In the genomic region with DNA sequence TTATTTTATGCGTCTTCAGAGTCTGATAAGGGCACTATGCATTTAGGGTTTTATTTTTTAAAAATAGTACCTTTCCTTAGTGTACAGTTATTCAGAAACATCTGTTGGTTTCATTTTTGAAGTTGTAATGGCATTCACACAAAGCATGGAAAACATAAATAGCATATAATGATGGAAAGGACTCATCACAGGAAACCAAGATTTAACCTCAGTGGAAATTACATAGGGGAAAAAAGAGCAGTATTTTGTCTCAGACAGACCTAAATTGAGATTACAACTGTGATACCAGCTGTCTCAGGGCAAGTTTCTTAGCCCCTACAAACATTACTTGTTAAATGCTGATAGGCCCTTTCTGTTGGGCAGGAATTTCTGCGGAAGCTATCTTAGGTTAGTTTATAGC, we compare ENCODE assay signal across 17 cellular contexts. TPM values are rescaled to one million over a fixed set of nuclear protein-coding genes. Genes with fewer than 3 reads are reported as not detected.
DNase-seq lines count a peak whose midpoint lies in the region; ATAC-seq lines count a peak whose summit lies in the region.
"Had no signal": no experiment of that assay in that cellular context is flagged by ENCODE, and none has a peak within 500 bp of the region (broad histone marks: within the 10 kb centered on the region; RNA-seq: fewer than 3 reads in every experiment).

No MANE protein-coding gene starts in this region.

- H3K4me1 Mint-ChIP-seq in activated CD4-positive, alpha-beta T cell treated with anti-CD3 and anti-CD28 coated beads for 36 hours: peaks cover 31% of the 10 kb centered on the region
- H3K4me1 Mint-ChIP-seq in activated naive CD8-positive, alpha-beta T cell (ENCODE audit: low read depth): peaks cover 21% of the 10 kb centered on the region
- H3K4me1 Mint-ChIP-seq in naive thymus-derived CD4-positive, alpha-beta T cell: peaks cover 0 to 16% (median 7%) of the 10 kb centered on the region in 7 donors
- H3K4me1 Mint-ChIP-seq: central memory CD8-positive, alpha-beta T cell had no signal

- H3K4me3 ChIP-seq in naive thymus-derived CD4-positive, alpha-beta T cell (ENCODE audit: low read length): no peak overlapping the region
- no peak overlapping the region for H3K4me3 ChIP-seq in H7 (ENCODE audit: insufficient read depth, low read depth, low read length)
- H3K4me3 ChIP-seq: gastrocnemius medialis, MG63 had no signal

- no peaks in the 10 kb centered on the region for H3K9me3 ChIP-seq in naive thymus-derived CD4-positive, alpha-beta T cell (ENCODE audit: control insufficient read depth in 2 of 3, low read length in 3 of 3)
- H3K9me3 ChIP-seq: Caco-2, gastrocnemius medialis, MG63, neutrophil had no signal

- no peak overlapping the region for H3K27ac ChIP-seq in naive thymus-derived CD4-positive, alpha-beta T cell (ENCODE audit: low read depth, low read length)
- H3K27ac ChIP-seq: gastrocnemius medialis, neutrophil had no signal

- H3K4me1 ChIP-seq in naive thymus-derived CD4-positive, alpha-beta T cell (ENCODE audit: control insufficient read depth in 2 of 2, insufficient read depth in 2 of 2, low read length in 2 of 2): no peaks in the 10 kb centered on the region
- H3K4me1 ChIP-seq: gastrocnemius medialis had no signal

- no peaks in the 10 kb centered on the region for H3K36me3 ChIP-seq in naive thymus-derived CD4-positive, alpha-beta T cell (ENCODE audit: control insufficient read depth in 2 of 3, insufficient read depth in 3 of 3, low read length in 3 of 3)
- no peaks in the 10 kb centered on the region for H3K36me3 ChIP-seq in H7 (replicated peaks; ENCODE audit: control insufficient read depth, insufficient read depth, low read length)
- H3K36me3 ChIP-seq: gastrocnemius medialis, MG63, neutrophil had no signal

- CTCF ChIA-PET in activated CD4-positive, alpha-beta T cell treated with anti-CD3 and anti-CD28 coated beads for 36 hours (lab: Charles Lee): no interaction called here
- CTCF ChIA-PET in naive thymus-derived CD4-positive, alpha-beta T cell (lab: Charles Lee): no interaction called here

- peak overlapping the region; percentile 15 for H3K4me3 Mint-ChIP-seq in activated CD4-positive, alpha-beta T cell treated with anti-CD3 and anti-CD28 coated beads for 36 hours
- H3K4me3 Mint-ChIP-seq in activated naive CD8-positive, alpha-beta T cell: peak overlapping the region; percentile 60
- H3K4me3 Mint-ChIP-seq in naive thymus-derived CD4-positive, alpha-beta T cell: no peak overlapping the region
- H3K4me3 Mint-ChIP-seq: central memory CD8-positive, alpha-beta T cell had no signal

- H3K36me3 Mint-ChIP-seq in activated CD4-positive, alpha-beta T cell treated with anti-CD3 and anti-CD28 coated beads for 36 hours (ENCODE audit: low read depth): no peaks in the 10 kb centered on the region
- no peaks in the 10 kb centered on the region for H3K36me3 Mint-ChIP-seq in activated naive CD8-positive, alpha-beta T cell
- no peaks in the 10 kb centered on the region for H3K36me3 Mint-ChIP-seq in naive thymus-derived CD4-positive, alpha-beta T cell

- no peak for DNase-seq in activated CD4-positive, alpha-beta T cell treated with anti-CD3 and anti-CD28 coated beads for 36 hours
- no peak for DNase-seq in activated CD4-positive, alpha-beta T cell treated with anti-CD3 and anti-CD28 coated beads for 1 hour
- DNase-seq in NCI-H526 treated with DMSO at 0.1 percent for 48 hours (lab: John Stamatoyannopoulos, UW) (no peak), H7 (no peak)
- no peak for DNase-seq in naive thymus-derived CD4-positive, alpha-beta T cell
- DNase-seq: 8988T, Caco-2, gastrocnemius medialis, mesendoderm, MG63, NCI-H2081, NCI-H748 treated with DMSO at 0.1 percent for 48 hours had no signal

- H3K9me3 Mint-ChIP-seq in activated CD4-positive, alpha-beta T cell treated with anti-CD3 and anti-CD28 coated beads for 36 hours (ENCODE audit: low read depth): no peaks in the 10 kb centered on the region
- H3K9me3 Mint-ChIP-seq in activated naive CD8-positive, alpha-beta T cell (ENCODE audit: low read depth): no peaks in the 10 kb centered on the region
- H3K9me3 Mint-ChIP-seq in naive thymus-derived CD4-positive, alpha-beta T cell: peaks cover 0 to 5% (median 0%) of the 10 kb centered on the region in 11 donors
- H3K9me3 Mint-ChIP-seq: central memory CD8-positive, alpha-beta T cell had no signal

- peak; percentile 85 for ATAC-seq in activated CD4-positive, alpha-beta T cell treated with anti-CD3 and anti-CD28 coated beads for 36 hours
- peak; percentile 88 for ATAC-seq in GM19372 (IDR thresholded peaks at IDR 0.05; ENCODE audit: low read depth, unreplicated experiment)
- ATAC-seq in HG03378 (IDR thresholded peaks at IDR 0.05; ENCODE audit: unreplicated experiment): peak; percentile 75
- no peak for ATAC-seq in naive thymus-derived CD4-positive, alpha-beta T cell
- ATAC-seq: gastrocnemius medialis had no signal

- no peaks in the 10 kb centered on the region for H3K27me3 ChIP-seq in naive thymus-derived CD4-positive, alpha-beta T cell (ENCODE audit: control insufficient read depth in 2 of 2, insufficient read depth in 2 of 2, low read length in 2 of 2)
- no peaks in the 10 kb centered on the region for H3K27me3 ChIP-seq in H7 (ENCODE audit: control insufficient read depth, insufficient read depth, low read length)
- H3K27me3 ChIP-seq: gastrocnemius medialis, MG63, neutrophil had no signal

- intact Hi-C loops in activated CD4-positive, alpha-beta T cell treated with anti-CD3 and anti-CD28 coated beads for 36 hours (cut with DNase I, micrococcal nuclease): loop anchor here (1.0 to 5.0 kb wide), 4 partner anchors 53 to 102 kb away; a partner anchor contains a TSS
- intact Hi-C loops in naive thymus-derived CD4-positive, alpha-beta T cell (cut with micrococcal nuclease): no loop called here

- POLR2A ChIA-PET in activated CD4-positive, alpha-beta T cell treated with anti-CD3 and anti-CD28 coated beads for 36 hours (lab: Charles Lee): interaction anchor here (1.1 kb wide), 1 partner anchor 57 kb away, joined by 7 read pairs; a partner anchor contains a TSS
- POLR2A ChIA-PET in naive thymus-derived CD4-positive, alpha-beta T cell (lab: Charles Lee): no interaction called here

- H3K27me3 Mint-ChIP-seq in activated CD4-positive, alpha-beta T cell treated with anti-CD3 and anti-CD28 coated beads for 36 hours: no peaks in the 10 kb centered on the region
- H3K27me3 Mint-ChIP-seq in activated naive CD8-positive, alpha-beta T cell: no peaks in the 10 kb centered on the region
- H3K27me3 Mint-ChIP-seq in naive thymus-derived CD4-positive, alpha-beta T cell: no peaks in the 10 kb centered on the region

- H3K27ac Mint-ChIP-seq in activated CD4-positive, alpha-beta T cell treated with anti-CD3 and anti-CD28 coated beads for 36 hours: peak overlapping the region; percentile 75
- peak overlapping the region; percentile 93 for H3K27ac Mint-ChIP-seq in activated naive CD8-positive, alpha-beta T cell
- H3K27ac Mint-ChIP-seq in naive thymus-derived CD4-positive, alpha-beta T cell: peak overlapping the region in 1 of 9 donors; percentile 74

RNA-seq across cellular contexts. Expression of a gene that starts 57.2 kb away (rescaled TPM):
- total RNA-seq in activated CD4-positive, alpha-beta T cell treated with anti-CD3 and anti-CD28 coated beads for 36 hours: 10 to 100 TPM in 1 of 2 experiments, 1 to 10 TPM in 1; 9.0 to 12.3 TPM
- 10 to 100 TPM; 13.0 to 30.6 (median 23.6) TPM for total RNA-seq in naive thymus-derived CD4-positive, alpha-beta T cell
- polyA plus RNA-seq in naive thymus-derived CD4-positive, alpha-beta T cell: 1 to 10 TPM; 3.4 to 4.8 TPM
- 10.8 and 15.0 TPM in 2 replicates for total RNA-seq in H7 (2014; rRNA removed; shearing (Covaris generic))

RNA-seq across cellular contexts. Expression of a gene that starts 57.6 kb away (rescaled TPM):
- 10 to 100 TPM; 64.8 to 75.4 TPM for total RNA-seq in activated CD4-positive, alpha-beta T cell treated with anti-CD3 and anti-CD28 coated beads for 36 hours
- 10 to 100 TPM; 36.1 to 65.7 (median 47.3) TPM for total RNA-seq in naive thymus-derived CD4-positive, alpha-beta T cell
- 10 to 100 TPM in 1 of 2 donors, 1 to 10 TPM in 1; 9.5 to 22.1 TPM for polyA plus RNA-seq in naive thymus-derived CD4-positive, alpha-beta T cell
- total RNA-seq in H7 (2014; rRNA removed; shearing (Covaris generic)): 28.2 and 38.1 TPM in 2 replicates

Comparison
In these comparisons a context has a peak if more than half of its experiments do, and no peak if none do; other contexts are left out.
1. H3K4me3 Mint-ChIP-seq: peak in activated CD4-positive, alpha-beta T cell treated with anti-CD3 and anti-CD28 coated beads for 36 hours (single experiment) and activated naive CD8-positive, alpha-beta T cell (single experiment); none in naive thymus-derived CD4-positive, alpha-beta T cell (0 of 10).
2. intact Hi-C loops: an anchor here in activated CD4-positive, alpha-beta T cell treated with anti-CD3 and anti-CD28 coated beads for 36 hours (1.0 to 5.0 kb wide); none called in naive thymus-derived CD4-positive, alpha-beta T cell.